1 cellular context compared by ENCODE assay signal in the genomic region with DNA sequence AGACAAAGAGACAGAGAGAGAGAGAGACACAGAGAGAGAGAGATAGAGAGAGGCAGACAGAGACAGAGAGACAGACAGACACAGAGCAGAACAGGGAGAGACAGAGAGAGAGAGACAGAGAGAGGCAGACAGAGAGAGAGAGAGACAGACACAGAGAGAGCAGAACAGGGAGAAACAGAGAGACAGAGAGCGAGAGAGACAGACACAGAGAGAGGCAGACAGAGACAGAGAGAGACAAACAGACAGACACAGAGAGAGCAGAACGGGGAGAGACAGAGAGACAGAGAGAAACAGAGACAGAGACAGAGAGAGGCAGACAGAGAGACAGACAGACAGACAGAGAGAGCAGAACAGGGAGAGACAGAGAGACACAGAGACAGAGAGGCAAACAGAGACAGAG. TPM values are rescaled to one million over a fixed set of nuclear protein-coding genes. Genes with fewer than 3 reads are reported as not detected.
"Had no signal": no experiment of that assay in that cellular context is flagged by ENCODE, and none has a peak within 500 bp of the region (broad histone marks: within the 10 kb centered on the region; RNA-seq: fewer than 3 reads in every experiment).

No MANE protein-coding gene starts in this region.

RNA-seq across cellular contexts. Expression of a gene that starts 54.9 kb away (rescaled TPM):
- polyA plus RNA-seq: GM12878 had no signal
